8 cellular contexts compared by ENCODE assay signal in the genomic region with DNA sequence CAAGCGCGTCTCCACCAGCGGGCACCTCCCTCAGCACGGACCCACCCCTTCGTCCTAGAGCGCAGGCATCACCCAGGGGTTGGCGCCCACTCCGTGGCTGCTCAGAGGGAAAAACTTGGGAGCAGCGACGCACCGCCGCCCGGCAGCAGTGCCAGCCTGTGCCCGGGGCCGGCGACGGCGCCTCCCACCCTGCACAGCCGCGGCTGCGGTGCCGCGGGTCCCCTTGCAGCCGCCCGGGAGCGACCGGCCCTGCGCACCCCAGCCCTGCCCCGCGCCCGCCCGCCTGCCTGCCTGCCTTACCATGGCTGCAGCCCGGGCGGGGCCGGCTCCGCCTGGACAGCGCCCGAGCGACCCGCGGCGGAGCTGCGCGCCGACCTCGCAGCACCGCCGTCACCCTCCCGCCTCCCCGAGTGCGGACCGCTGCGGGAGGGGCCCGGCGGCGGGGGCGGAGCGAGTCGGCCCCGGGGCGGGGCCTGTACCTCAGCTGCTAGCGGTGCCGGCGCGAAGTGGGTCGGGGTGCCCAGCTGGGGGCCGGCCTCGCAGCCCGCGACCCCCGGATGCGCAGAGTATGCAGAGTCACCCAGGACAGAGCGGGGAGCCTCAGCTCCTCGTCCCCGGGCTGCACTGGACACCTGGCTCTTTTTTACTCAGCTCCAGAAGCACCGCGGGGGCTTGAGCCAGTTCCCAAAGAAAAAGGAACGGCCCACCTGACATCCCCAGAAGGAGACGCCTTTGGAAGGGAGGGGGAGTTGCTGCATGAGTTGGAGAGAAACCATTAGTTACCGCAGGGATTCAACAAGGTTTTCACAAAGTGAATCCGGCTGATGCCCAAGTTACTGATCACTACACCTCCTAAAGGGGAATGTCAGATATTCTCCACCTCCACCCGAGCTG. TPM values are rescaled to one million over a fixed set of nuclear protein-coding genes. Genes with fewer than 3 reads are reported as not detected.
DNase-seq lines count a peak whose midpoint lies in the region; ATAC-seq, FAIRE-seq and TF ChIP-seq lines count a peak whose summit lies in the region.

No MANE protein-coding gene starts in this region.

- no peaks in the 10 kb centered on the region for H3K36me3 ChIP-seq in RWPE2 (ENCODE audit: low read depth)

- ATAC-seq in HG02885 (IDR thresholded peaks at IDR 0.05; ENCODE audit: poor library complexity, unreplicated experiment) (peak; percentile 61), RWPE2 (ENCODE audit: low read depth) (peak; percentile 76), Right ventricle myocardium superior (ENCODE audit: poor library complexity) (peak; percentile 90), omental fat pad (ENCODE audit: low FRiP score) (peak; percentile 88)

- H3K27ac ChIP-seq in RWPE2 (ENCODE audit: poor library complexity, severe bottlenecking) = no peak overlapping the region

- TF ChIP-seq CTCF in RWPE2 (IDR thresholded peaks at IDR 0.05; ENCODE audit: poor library complexity, severe bottlenecking) (no peak), omental fat pad (IDR thresholded peaks at IDR 0.05) (no peak)

- H3K9me3 ChIP-seq in RWPE2 (ENCODE audit: severe bottlenecking) = no peaks in the 10 kb centered on the region

- H3K4me1 ChIP-seq in RWPE2 (ENCODE audit: insufficient read depth, poor library complexity, severe bottlenecking) = peaks cover 12% of the 10 kb centered on the region

- H3K36me3 Mint-ChIP-seq in activated naive CD8-positive, alpha-beta T cell = no peaks in the 10 kb centered on the region

- DNase-seq in DMS53 (lab: John Stamatoyannopoulos, UW) (peak; percentile 66), RWPE2 (ENCODE audit: low spot score) (no peak), Right ventricle myocardium superior (peak; percentile 83), omental fat pad (ENCODE audit: low spot score) (no peak), urothelium cell line (ENCODE audit: low spot score) (peak; percentile 73), SKM-1 (lab: John Stamatoyannopoulos, UW; ENCODE audit: unreplicated experiment) (no peak)

- no peak overlapping the region for H3K27ac Mint-ChIP-seq in activated naive CD8-positive, alpha-beta T cell

- intact Hi-C loops in Right ventricle myocardium superior (cut with DNase I) = no loop called here

- no peaks in the 10 kb centered on the region for H3K4me1 Mint-ChIP-seq in activated naive CD8-positive, alpha-beta T cell (ENCODE audit: low read depth)

- H3K27me3 Mint-ChIP-seq in activated naive CD8-positive, alpha-beta T cell = no peaks in the 10 kb centered on the region

- peak overlapping the region; percentile 69 for H3K4me3 Mint-ChIP-seq in activated naive CD8-positive, alpha-beta T cell

- FAIRE-seq in urothelium cell line (lab: Jason Lieb, UNC) = no peak

- H3K9me3 Mint-ChIP-seq in activated naive CD8-positive, alpha-beta T cell (ENCODE audit: low read depth) = no peaks in the 10 kb centered on the region

- peak overlapping the region; percentile 47 for H3K4me3 ChIP-seq in RWPE2 (ENCODE audit: severe bottlenecking)

- no peaks in the 10 kb centered on the region for H3K27me3 ChIP-seq in RWPE2 (ENCODE audit: insufficient read depth, poor library complexity, severe bottlenecking)

RNA-seq across cellular contexts. Expression of a gene that starts 17.5 kb away (rescaled TPM):
- total RNA-seq in Right ventricle myocardium superior (11.3 TPM), omental fat pad (10 to 100 TPM; 24.3 to 40.1 (median 32.3) TPM)

RNA-seq across cellular contexts. Expression of a gene that starts 43.7 kb away (rescaled TPM):
- total RNA-seq in Right ventricle myocardium superior (not detected), omental fat pad (under 1 TPM in 2 of 4 donors, not detected in 2; 0.13 to 0.24 TPM)

Comparison
In these comparisons a context has a peak if more than half of its experiments do, and no peak if none do; other contexts are left out.
1. DNase-seq: peak in DMS53 (single experiment), Right ventricle myocardium superior (single experiment) and urothelium cell line (single experiment); none in RWPE2 (single experiment), omental fat pad (single experiment) and SKM-1 (single experiment).
2. Peak in every context shown above with its lines, with median percentiles within 50 percentile points of each other: ATAC-seq.